30 cellular contexts compared by ENCODE assay signal in genomic region chr4:7760706-7761105, GRCh38.
A peak's percentile ranks its signal among the peaks of the same experiment; 100 is the strongest.
DNase-seq lines count a peak whose midpoint lies in the region; ATAC-seq and TF ChIP-seq lines count a peak whose summit lies in the region.
"Had no signal": no experiment of that assay in that cellular context is flagged by ENCODE, and none has a peak within 500 bp of the region (broad histone marks: within the 10 kb centered on the region; RNA-seq: fewer than 3 reads in every experiment).

No MANE protein-coding gene starts in this region.

- H3K27me3 ChIP-seq in left ventricle myocardium inferior (ENCODE audit: low read depth) = no peaks in the 10 kb centered on the region
- H3K27me3 ChIP-seq: breast epithelium, pancreas had no signal

- no peaks in the 10 kb centered on the region for H3K36me3 ChIP-seq in left ventricle myocardium inferior
- H3K36me3 ChIP-seq: breast epithelium had no signal

- POLR2A ChIA-PET in naive thymus-derived CD8-positive, alpha-beta T cell (lab: Charles Lee) = no interaction called here

- no peak overlapping the region for H3K4me3 ChIP-seq in left ventricle myocardium inferior
- H3K4me3 ChIP-seq: breast epithelium, pancreas, SK-N-MC, smooth muscle cell, thoracic aorta had no signal

- H3K27me3 Mint-ChIP-seq in T-helper 1 cell treated with Interleukin-12 subunit alpha and Interleukin-12 subunit beta and Interleukin-4 antibody, amounts not matched to agents 30 μg/mL and 1 μg/mL, for 36 hours (ENCODE audit: low read depth) = no peaks in the 10 kb centered on the region
- peaks cover 3% of the 10 kb centered on the region for H3K27me3 Mint-ChIP-seq in activated naive CD8-positive, alpha-beta T cell treated with anti-CD3 and anti-CD28 coated beads for 36 hours
- no peaks in the 10 kb centered on the region for H3K27me3 Mint-ChIP-seq in naive thymus-derived CD8-positive, alpha-beta T cell
- H3K27me3 Mint-ChIP-seq: stimulated activated naive CD8-positive, alpha-beta T cell treated with anti-CD3 and anti-CD28 coated beads, Interleukin-15, Interleukin-2, amounts not matched to agents 100 ng/mL and 50 ng/mL, for 24 hours had no signal

- H3K9me3 ChIP-seq in left ventricle myocardium inferior (replicated peaks) = no peaks in the 10 kb centered on the region
- H3K9me3 ChIP-seq: breast epithelium, pancreas, thoracic aorta had no signal

- DNase-seq in T-helper 1 cell (no peak), left ventricle myocardium superior (peak; percentile 18), left ventricle myocardium inferior (no peak)
- no peak for DNase-seq in activated naive CD8-positive, alpha-beta T cell treated with anti-CD3 and anti-CD28 coated beads for 36 hours
- no peak for DNase-seq in naive thymus-derived CD8-positive, alpha-beta T cell
- DNase-seq: activated CD4-positive, CD25-positive, alpha-beta regulatory T cell treated with anti-CD3 and anti-CD28 coated beads, Interleukin-2, amount 50 U/mL, for 72 hours; activated naive CD4-positive, alpha-beta T cell treated with Interleukin-2 at 50 U/mL for 16 hours; activated T-cell treated with anti-CD3 and anti-CD28 coated beads, Interleukin-2, amount 50 U/mL, for 48 hours; anterior cingulate cortex; effector CD4-positive, alpha-beta T cell; immature natural killer cell; mesenchymal stem cell; NCI-H146; NCI-H2107; NCI-H774; retina; RPMI8226; stimulated activated CD4-positive, alpha-beta T cell treated with anti-CD3 and anti-CD28 coated beads, Interleukin-2, amount 100 ng/mL, for 24 hours had no signal

- H3K4me3 Mint-ChIP-seq in T-helper 1 cell treated with Interleukin-12 subunit alpha and Interleukin-12 subunit beta and Interleukin-4 antibody, amounts not matched to agents 30 μg/mL and 1 μg/mL, for 36 hours = no peak overlapping the region
- no peak overlapping the region for H3K4me3 Mint-ChIP-seq in activated naive CD8-positive, alpha-beta T cell treated with anti-CD3 and anti-CD28 coated beads for 36 hours
- no peak overlapping the region for H3K4me3 Mint-ChIP-seq in naive thymus-derived CD8-positive, alpha-beta T cell
- H3K4me3 Mint-ChIP-seq: neural crest cell had no signal

- H3K4me1 ChIP-seq in left ventricle myocardium inferior = peaks cover 37% of the 10 kb centered on the region
- H3K4me1 ChIP-seq: breast epithelium, pancreas had no signal

- no peak overlapping the region for H3K27ac ChIP-seq in left ventricle myocardium inferior (replicated peaks)
- H3K27ac ChIP-seq: 22Rv1, breast epithelium, pancreas, SK-N-MC, thoracic aorta had no signal

- TF ChIP-seq CTCF in left ventricle myocardium inferior (IDR thresholded peaks at IDR 0.05; ENCODE audit: borderline replicate concordance) = no peak

- peak overlapping the region; percentile 36 for H3K27ac Mint-ChIP-seq in T-helper 1 cell treated with Interleukin-12 subunit alpha and Interleukin-12 subunit beta and Interleukin-4 antibody, amounts not matched to agents 30 μg/mL and 1 μg/mL, for 36 hours
- peak overlapping the region; percentile 87 for H3K27ac Mint-ChIP-seq in activated naive CD8-positive, alpha-beta T cell treated with anti-CD3 and anti-CD28 coated beads for 36 hours
- peak overlapping the region; percentile 40 to 98 (median 83) for H3K27ac Mint-ChIP-seq in naive thymus-derived CD8-positive, alpha-beta T cell

- ATAC-seq in left ventricle myocardium superior (no peak), GM18870 (IDR thresholded peaks at IDR 0.05; ENCODE audit: unreplicated experiment) (no peak), HG03342 (IDR thresholded peaks at IDR 0.05; ENCODE audit: unreplicated experiment) (no peak)
- no peak for ATAC-seq in naive thymus-derived CD8-positive, alpha-beta T cell
- ATAC-seq: pancreas had no signal

- H3K9me3 Mint-ChIP-seq in T-helper 1 cell treated with Interleukin-12 subunit alpha and Interleukin-12 subunit beta and Interleukin-4 antibody, amounts not matched to agents 30 μg/mL and 1 μg/mL, for 36 hours = no peaks in the 10 kb centered on the region
- H3K9me3 Mint-ChIP-seq in activated naive CD8-positive, alpha-beta T cell treated with anti-CD3 and anti-CD28 coated beads for 36 hours = no peaks in the 10 kb centered on the region
- H3K9me3 Mint-ChIP-seq in naive thymus-derived CD8-positive, alpha-beta T cell = no peaks in the 10 kb centered on the region
- H3K9me3 Mint-ChIP-seq: IgD-negative memory B cell; immature natural killer cell; neural crest cell; stimulated activated naive CD8-positive, alpha-beta T cell treated with anti-CD3 and anti-CD28 coated beads, Interleukin-15, Interleukin-2, amounts not matched to agents 100 ng/mL and 50 ng/mL, for 24 hours had no signal

- intact Hi-C loops in left ventricle myocardium superior (cut with micrococcal nuclease) (loop anchor here (5.0 kb wide), 1 partner anchor 42 kb away; no protein-coding TSS in a partner anchor), left ventricle myocardium inferior (cut with micrococcal nuclease) (loop anchor here (5.0 kb wide), 1 partner anchor 42 kb away; no protein-coding TSS in a partner anchor)

- no peaks in the 10 kb centered on the region for H3K36me3 Mint-ChIP-seq in T-helper 1 cell treated with Interleukin-12 subunit alpha and Interleukin-12 subunit beta and Interleukin-4 antibody, amounts not matched to agents 30 μg/mL and 1 μg/mL, for 36 hours (ENCODE audit: low read depth)
- no peaks in the 10 kb centered on the region for H3K36me3 Mint-ChIP-seq in activated naive CD8-positive, alpha-beta T cell treated with anti-CD3 and anti-CD28 coated beads for 36 hours
- peaks cover 0 to 17% (median 0%) of the 10 kb centered on the region in 3 donors for H3K36me3 Mint-ChIP-seq in naive thymus-derived CD8-positive, alpha-beta T cell
- H3K36me3 Mint-ChIP-seq: IgD-negative memory B cell had no signal

- H3K4me1 Mint-ChIP-seq in T-helper 1 cell treated with Interleukin-12 subunit alpha and Interleukin-12 subunit beta and Interleukin-4 antibody, amounts not matched to agents 30 μg/mL and 1 μg/mL, for 36 hours (ENCODE audit: low read depth) = peaks cover 19% of the 10 kb centered on the region
- peaks cover 24% of the 10 kb centered on the region for H3K4me1 Mint-ChIP-seq in activated naive CD8-positive, alpha-beta T cell treated with anti-CD3 and anti-CD28 coated beads for 36 hours
- peaks cover 17 to 46% (median 32%) of the 10 kb centered on the region in 4 donors for H3K4me1 Mint-ChIP-seq in naive thymus-derived CD8-positive, alpha-beta T cell

Comparison
In these comparisons a context has a peak if more than half of its experiments do, and no peak if none do; other contexts are left out.
1. H3K27ac Mint-ChIP-seq: peak in every context shown above with its lines; median percentile 87 in activated naive CD8-positive, alpha-beta T cell treated with anti-CD3 and anti-CD28 coated beads for 36 hours; 83 in naive thymus-derived CD8-positive, alpha-beta T cell; 36 in T-helper 1 cell treated with Interleukin-12 subunit alpha and Interleukin-12 subunit beta and Interleukin-4 antibody, amounts not matched to agents 30 μg/mL and 1 μg/mL, for 36 hours.